Comparison of ENCODE assay signal across 32 cellular contexts in genomic region chr11:38562562-38562961, GRCh38.
"Had no signal": no experiment of that assay in that cellular context is flagged by ENCODE, and none has a peak within 500 bp of the region (broad histone marks: within the 10 kb centered on the region; RNA-seq: fewer than 3 reads in every experiment).

No MANE protein-coding gene starts in this region.

- DNase-seq: activated B cell treated with CpG ODN at 0.5 μM for 24 hours; activated CD4-positive, alpha-beta memory T cell treated with anti-CD3 and anti-CD28 coated beads for 36 hours; activated CD4-positive, alpha-beta T cell treated with anti-CD3 and anti-CD28 coated beads for 4 hours; activated CD4-positive, alpha-beta T cell treated with anti-CD3 and anti-CD28 coated beads, Interleukin-2, amount 50 U/mL, for 1 hour; activated CD4-positive, CD25-positive, alpha-beta regulatory T cell treated with anti-CD3 and anti-CD28 coated beads, Interleukin-2, amount 50 U/mL, for 72 hours; activated CD8-positive, alpha-beta memory T cell treated with anti-CD3 and anti-CD28 coated beads, Interleukin-2, amount 50 U/mL, for 4 hours; activated naive CD4-positive, alpha-beta T cell treated with anti-CD3 and anti-CD28 coated beads, Interleukin-2, amount 50 U/mL, for 16 hours; activated naive CD8-positive, alpha-beta T cell treated with anti-CD3 and anti-CD28 coated beads for 36 hours; activated T-cell treated with anti-CD3 and anti-CD28 coated beads for 4 hours; activated T-cell treated with anti-CD3 and anti-CD28 coated beads, Interleukin-2, amount 50 U/mL, for 4 hours; amniotic stem cell; aorta; brain microvascular endothelial cell; Kasumi-1; MM.1S; MV-4-11; NCI-H1092; NCI-H146; NCI-H187 treated with DMSO at 0.1 percent for 48 hours; NCI-H2081; NCI-H2171 treated with DMSO at 0.1 percent for 48 hours; NCI-H2227 treated with DMSO at 0.1 percent for 48 hours; NCI-H446; NCI-H510A treated with DMSO at 0.1 percent for 48 hours; PC-9; Right ventricle myocardium superior; SW 1271; T-helper 1 cell; T-helper 2 cell; T-helper 9 cell had no signal

- H3K27ac ChIP-seq: brain microvascular endothelial cell, cardiac muscle cell, PC-9, VCaP had no signal
